In genomic region chrX:124719060-124719459, GRCh38 we compare ENCODE assay signal across 15 cellular contexts.
DNase-seq lines count a peak whose midpoint lies in the region; TF ChIP-seq lines count a peak whose summit lies in the region.
"Had no signal": no experiment of that assay in that cellular context is flagged by ENCODE, and none has a peak within 500 bp of the region (broad histone marks: within the 10 kb centered on the region; RNA-seq: fewer than 3 reads in every experiment).

No MANE protein-coding gene starts in this region.

- no peak overlapping the region for H3K27ac Mint-ChIP-seq in activated CD4-positive, alpha-beta memory T cell treated with anti-CD3 and anti-CD28 coated beads for 36 hours
- H3K27ac Mint-ChIP-seq: CD14-positive monocyte had no signal

- CTCF ChIA-PET in activated CD4-positive, alpha-beta memory T cell treated with anti-CD3 and anti-CD28 coated beads for 36 hours (lab: Charles Lee): no interaction called here

- H3K27me3 Mint-ChIP-seq in activated CD4-positive, alpha-beta memory T cell treated with anti-CD3 and anti-CD28 coated beads for 36 hours: no peaks in the 10 kb centered on the region

- DNase-seq in NCI-H524 (lab: John Stamatoyannopoulos, UW) (peak; percentile 0 to 38), NCI-H524 treated with DMSO at 0.1 percent for 48 hours (lab: John Stamatoyannopoulos, UW) (no peak), LNCaP clone FGC (ENCODE audit: low read depth) (peak; percentile 30), NCI-H774 (lab: John Stamatoyannopoulos, UW) (peak; percentile 39), GOT3 (lab: John Stamatoyannopoulos, UW) (no peak)
- DNase-seq in activated CD4-positive, alpha-beta T cell treated with anti-CD3 and anti-CD28 coated beads, Interleukin-2, amount 50 U/mL, for 48 hours: no peak
- no peak for DNase-seq in activated CD4-positive, alpha-beta memory T cell treated with anti-CD3 and anti-CD28 coated beads for 36 hours
- DNase-seq: ACHN, AML-193, DMS79 treated with DMSO at 0.1 percent for 48 hours, H7, KG1, NCI-H2029, SHP77 had no signal

- intact Hi-C loops in activated CD4-positive, alpha-beta memory T cell treated with anti-CD3 and anti-CD28 coated beads for 36 hours (cut with micrococcal nuclease): no loop called here

- H3K9me3 Mint-ChIP-seq in activated CD4-positive, alpha-beta memory T cell treated with anti-CD3 and anti-CD28 coated beads for 36 hours: no peaks in the 10 kb centered on the region

- H3K4me1 Mint-ChIP-seq in activated CD4-positive, alpha-beta memory T cell treated with anti-CD3 and anti-CD28 coated beads for 36 hours (ENCODE audit: low read depth): peaks cover 12% of the 10 kb centered on the region
- H3K4me1 Mint-ChIP-seq: CD14-positive monocyte had no signal

- no peaks in the 10 kb centered on the region for H3K36me3 Mint-ChIP-seq in activated CD4-positive, alpha-beta memory T cell treated with anti-CD3 and anti-CD28 coated beads for 36 hours
- H3K36me3 Mint-ChIP-seq: CD14-positive monocyte had no signal

- no peak overlapping the region for H3K4me3 ChIP-seq in LNCaP clone FGC (ENCODE audit: low read depth, low read length)

- H3K4me3 Mint-ChIP-seq in activated CD4-positive, alpha-beta memory T cell treated with anti-CD3 and anti-CD28 coated beads for 36 hours: no peak overlapping the region
- H3K4me3 Mint-ChIP-seq: CD14-positive monocyte had no signal

- no peak for TF ChIP-seq CTCF in LNCaP clone FGC (IDR thresholded peaks at IDR 0.05; ENCODE audit: control insufficient read depth, extremely low read depth, insufficient read depth)

- POLR2A ChIA-PET in activated CD4-positive, alpha-beta memory T cell treated with anti-CD3 and anti-CD28 coated beads for 36 hours (lab: Charles Lee): no interaction called here

Comparison
In these comparisons a context has a peak if more than half of its experiments do, and no peak if none do; other contexts are left out.
1. DNase-seq: peak in NCI-H524 (2 of 2), LNCaP clone FGC (single experiment) and NCI-H774 (single experiment); none in NCI-H524 treated with DMSO at 0.1 percent for 48 hours (single experiment), activated CD4-positive, alpha-beta T cell treated with anti-CD3 and anti-CD28 coated beads, Interleukin-2, amount 50 U/mL, for 48 hours (0 of 2), activated CD4-positive, alpha-beta memory T cell treated with anti-CD3 and anti-CD28 coated beads for 36 hours (single experiment) and GOT3 (single experiment).